Comparison of ENCODE assay signal across 20 cellular contexts in the genomic region with DNA sequence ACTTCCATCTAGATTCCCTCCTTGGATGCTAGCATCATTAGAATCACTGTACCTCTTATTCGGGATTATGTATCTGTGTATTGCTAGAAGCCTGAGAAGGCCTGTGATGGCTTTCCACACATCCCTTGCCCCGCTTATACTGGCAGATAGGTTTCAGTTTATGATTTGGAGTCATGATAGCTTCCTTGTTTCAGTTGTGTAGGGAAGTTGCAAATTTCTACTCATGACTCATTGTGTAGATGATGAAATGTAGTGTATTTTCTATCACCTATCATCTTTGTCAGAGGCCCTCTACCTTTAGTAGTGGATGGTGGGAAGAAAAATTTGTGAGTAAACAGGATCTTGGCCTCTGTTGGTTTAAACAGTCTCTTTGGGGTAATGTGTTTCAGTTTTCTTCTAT.
A peak's percentile ranks its signal among the peaks of the same experiment; 100 is the strongest.
DNase-seq lines count a peak whose midpoint lies in the region; TF ChIP-seq lines count a peak whose summit lies in the region.
"Had no signal": no experiment of that assay in that cellular context is flagged by ENCODE, and none has a peak within 500 bp of the region (broad histone marks: within the 10 kb centered on the region; RNA-seq: fewer than 3 reads in every experiment).

No MANE protein-coding gene starts in this region.

- in situ Hi-C loops in mammary epithelial cell (cut with MboI; ENCODE audit: low sequenced_read_pairs in 2 of 2), result no loop called here

- H3K4me1 Mint-ChIP-seq in activated CD4-positive, alpha-beta T cell treated with anti-CD3 and anti-CD28 coated beads, Interleukin-2, amount 10 ng/mL, durations not matched to agents 24 days and 14 days, result peaks cover 9% of the 10 kb centered on the region

- H3K4me2 ChIP-seq in mammary epithelial cell (ENCODE audit: insufficient read depth, low read depth, low read length), result no peak overlapping the region

- no peak overlapping the region for H3K4me3 ChIP-seq in mammary epithelial cell (replicated peaks in 1 of 3; ENCODE audit: insufficient read depth in 1 of 3, low read depth in 2 of 3, low read length in 3 of 3)
- no peak overlapping the region for H3K4me3 ChIP-seq in neutrophil (ENCODE audit: low read depth in 1 of 2, low read length in 1 of 2)
- H3K4me3 ChIP-seq: spleen, upper lobe of left lung had no signal

- H3K27me3 ChIP-seq in mammary epithelial cell (ENCODE audit: insufficient read depth, low read length) (no peaks in the 10 kb centered on the region), neutrophil (no peaks in the 10 kb centered on the region)
- H3K27me3 ChIP-seq: spleen, upper lobe of left lung had no signal

- no peak overlapping the region for H2AFZ ChIP-seq in mammary epithelial cell (ENCODE audit: low read depth, low read length)

- intact Hi-C loops in activated CD4-positive, alpha-beta T cell treated with anti-CD3 and anti-CD28 coated beads, Interleukin-2, amount 10 ng/mL, durations not matched to agents 24 days and 14 days (cut with micrococcal nuclease), result loop anchor here (1.0 kb wide), 1 partner anchor 11 kb away; no protein-coding TSS in a partner anchor
- intact Hi-C loops in mammary epithelial cell (cut with micrococcal nuclease), result no loop called here

- H3K4me1 ChIP-seq in mammary epithelial cell (ENCODE audit: insufficient read depth, low read length) (no peaks in the 10 kb centered on the region), neutrophil (ENCODE audit: control insufficient read depth in 1 of 2, insufficient read depth in 1 of 2, low read depth in 1 of 2, low read length in 1 of 2) (peaks cover 9% of the 10 kb centered on the region in 2 experiments)
- H3K4me1 ChIP-seq: spleen, upper lobe of left lung had no signal

- H3K27ac ChIP-seq in mammary epithelial cell (ENCODE audit: insufficient read depth, low read depth, low read length), result no peak overlapping the region
- peak overlapping the region; percentile 53 for H3K27ac ChIP-seq in neutrophil
- H3K27ac ChIP-seq: upper lobe of left lung, WERI-Rb-1 had no signal

- 100% methylated on average over 2 of the region's 2 CpGs for WGBS in mammary epithelial cell (ENCODE audit: low coverage, missing lambda C conversion rate)

- no peak for TF ChIP-seq CTCF in mammary epithelial cell (conservative IDR thresholded peaks at IDR 0.05 in 1 of 2, IDR thresholded peaks at IDR 0.05 in 1 of 2; ENCODE audit: extremely low read depth in 1 of 2, insufficient read depth in 1 of 2, low read depth in 1 of 2, low read length in 2 of 2)
- TF ChIP-seq CTCF in neutrophil (IDR thresholded peaks at IDR 0.05), result no peak

- DNase-seq in activated CD4-positive, alpha-beta T cell treated with anti-CD3 and anti-CD28 coated beads, Interleukin-2, amount 10 ng/mL, durations not matched to agents 24 days and 14 days, result peak; percentile 51
- DNase-seq in activated CD4-positive, alpha-beta T cell treated with anti-CD3 and anti-CD28 coated beads, Interleukin-2, amount 50 U/mL, for 48 hours, result no peak
- DNase-seq in NOMO-1 (lab: John Stamatoyannopoulos, UW; ENCODE audit: unreplicated experiment in 2 of 2) (peak; percentile 85 to 95), mammary epithelial cell (peak; percentile 51), RPMI8226 (no peak), DMS 273 treated with DMSO at 0.1 percent for 48 hours (lab: John Stamatoyannopoulos, UW) (no peak), T-helper 9 cell (no peak)
- DNase-seq: 8988T; activated T-cell treated with anti-CD3 and anti-CD28 coated beads for 4 hours; COR-L47; effector CD8-positive, alpha-beta T cell; head of caudate nucleus; NCI-H1417; NCI-H510A treated with DMSO at 0.1 percent for 48 hours; occipital lobe; SHP77 treated with DMSO at 0.1 percent for 48 hours; spleen; upper lobe of left lung; WERI-Rb-1 had no signal

- H3K4me3 Mint-ChIP-seq in activated CD4-positive, alpha-beta T cell treated with anti-CD3 and anti-CD28 coated beads, Interleukin-2, amount 10 ng/mL, durations not matched to agents 24 days and 14 days, result no peak overlapping the region

- CTCF ChIA-PET in mammary epithelial cell (lab: Charles Lee; ENCODE audit: low non-redundant PET), result no interaction called here

- no peak overlapping the region for H3K9ac ChIP-seq in mammary epithelial cell (ENCODE audit: insufficient read depth, low read length)

- H3K27ac Mint-ChIP-seq in activated CD4-positive, alpha-beta T cell treated with anti-CD3 and anti-CD28 coated beads, Interleukin-2, amount 10 ng/mL, durations not matched to agents 24 days and 14 days, result peak overlapping the region; percentile 30

- peaks cover 6% of the 10 kb centered on the region for H3K9me3 Mint-ChIP-seq in activated CD4-positive, alpha-beta T cell treated with anti-CD3 and anti-CD28 coated beads, Interleukin-2, amount 10 ng/mL, durations not matched to agents 24 days and 14 days

- H3K36me3 ChIP-seq in mammary epithelial cell (ENCODE audit: insufficient read depth, low read length) (no peaks in the 10 kb centered on the region), neutrophil (no peaks in the 10 kb centered on the region)
- H3K36me3 ChIP-seq: upper lobe of left lung, WERI-Rb-1 had no signal

- H3K9me3 ChIP-seq in mammary epithelial cell (replicated peaks; ENCODE audit: insufficient read depth, low read length), result no peaks in the 10 kb centered on the region
- H3K9me3 ChIP-seq in neutrophil, result no peaks in the 10 kb centered on the region
- H3K9me3 ChIP-seq: spleen, upper lobe of left lung had no signal

- dilution Hi-C loops in mammary epithelial cell (cut with HindIII; ENCODE audit: low sequenced_read_pairs), result no loop called here

- BruUV-seq in mammary epithelial cell (replicated peaks; lab: Mats Ljungman, UMichigan), result no TSS peak

- H4K20me1 ChIP-seq in mammary epithelial cell (ENCODE audit: insufficient read depth, low read length), result no peaks in the 10 kb centered on the region

- no peaks in the 10 kb centered on the region for H3K27me3 Mint-ChIP-seq in activated CD4-positive, alpha-beta T cell treated with anti-CD3 and anti-CD28 coated beads, Interleukin-2, amount 10 ng/mL, durations not matched to agents 24 days and 14 days

- peaks cover 23% of the 10 kb centered on the region for H3K36me3 Mint-ChIP-seq in activated CD4-positive, alpha-beta T cell treated with anti-CD3 and anti-CD28 coated beads, Interleukin-2, amount 10 ng/mL, durations not matched to agents 24 days and 14 days (ENCODE audit: low read depth)

- H3K79me2 ChIP-seq in mammary epithelial cell (ENCODE audit: insufficient read depth, low read length), result no peaks in the 10 kb centered on the region

Comparison
In these comparisons a context has a peak if more than half of its experiments do, and no peak if none do; other contexts are left out.
1. DNase-seq: peak in activated CD4-positive, alpha-beta T cell treated with anti-CD3 and anti-CD28 coated beads, Interleukin-2, amount 10 ng/mL, durations not matched to agents 24 days and 14 days (single experiment), NOMO-1 (2 of 2) and mammary epithelial cell (single experiment); none in activated CD4-positive, alpha-beta T cell treated with anti-CD3 and anti-CD28 coated beads, Interleukin-2, amount 50 U/mL, for 48 hours (0 of 2), RPMI8226 (single experiment), DMS 273 treated with DMSO at 0.1 percent for 48 hours (single experiment) and T-helper 9 cell (single experiment).